ENCODE assay signal across 1 cellular context in the genomic region with DNA sequence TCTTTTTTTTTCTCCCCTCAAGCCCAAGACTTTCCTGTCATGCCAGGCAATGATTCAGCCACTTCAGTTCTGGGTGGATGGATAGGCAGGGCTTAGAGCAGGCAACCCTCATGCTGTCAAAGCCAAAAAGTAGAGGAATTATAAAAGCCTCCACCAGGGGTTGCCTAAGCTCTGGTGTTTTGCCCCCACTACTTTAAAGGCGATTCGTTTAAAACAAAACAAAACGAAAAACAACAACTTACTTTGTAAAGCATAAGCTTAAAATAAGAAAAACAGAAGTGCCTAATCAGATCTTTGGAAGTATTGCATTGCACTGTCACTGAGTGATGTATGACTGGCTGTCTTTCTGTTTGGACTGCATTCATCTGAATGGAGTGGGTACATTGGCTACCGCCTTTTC.
TF ChIP-seq lines count a peak whose summit lies in the region.

No MANE protein-coding gene starts in this region.

TF ChIP-seq in HepG2, 621 proteins besides CTCF, POLR2A, EP300 and RAD21:
- TF ChIP-seq IRX3 (CRISPR knock-in tag; IDR thresholded peaks at IDR 0.05; ENCODE audit: borderline replicate concordance, low read depth), result no peak
- TF ChIP-seq, protein P1, sequence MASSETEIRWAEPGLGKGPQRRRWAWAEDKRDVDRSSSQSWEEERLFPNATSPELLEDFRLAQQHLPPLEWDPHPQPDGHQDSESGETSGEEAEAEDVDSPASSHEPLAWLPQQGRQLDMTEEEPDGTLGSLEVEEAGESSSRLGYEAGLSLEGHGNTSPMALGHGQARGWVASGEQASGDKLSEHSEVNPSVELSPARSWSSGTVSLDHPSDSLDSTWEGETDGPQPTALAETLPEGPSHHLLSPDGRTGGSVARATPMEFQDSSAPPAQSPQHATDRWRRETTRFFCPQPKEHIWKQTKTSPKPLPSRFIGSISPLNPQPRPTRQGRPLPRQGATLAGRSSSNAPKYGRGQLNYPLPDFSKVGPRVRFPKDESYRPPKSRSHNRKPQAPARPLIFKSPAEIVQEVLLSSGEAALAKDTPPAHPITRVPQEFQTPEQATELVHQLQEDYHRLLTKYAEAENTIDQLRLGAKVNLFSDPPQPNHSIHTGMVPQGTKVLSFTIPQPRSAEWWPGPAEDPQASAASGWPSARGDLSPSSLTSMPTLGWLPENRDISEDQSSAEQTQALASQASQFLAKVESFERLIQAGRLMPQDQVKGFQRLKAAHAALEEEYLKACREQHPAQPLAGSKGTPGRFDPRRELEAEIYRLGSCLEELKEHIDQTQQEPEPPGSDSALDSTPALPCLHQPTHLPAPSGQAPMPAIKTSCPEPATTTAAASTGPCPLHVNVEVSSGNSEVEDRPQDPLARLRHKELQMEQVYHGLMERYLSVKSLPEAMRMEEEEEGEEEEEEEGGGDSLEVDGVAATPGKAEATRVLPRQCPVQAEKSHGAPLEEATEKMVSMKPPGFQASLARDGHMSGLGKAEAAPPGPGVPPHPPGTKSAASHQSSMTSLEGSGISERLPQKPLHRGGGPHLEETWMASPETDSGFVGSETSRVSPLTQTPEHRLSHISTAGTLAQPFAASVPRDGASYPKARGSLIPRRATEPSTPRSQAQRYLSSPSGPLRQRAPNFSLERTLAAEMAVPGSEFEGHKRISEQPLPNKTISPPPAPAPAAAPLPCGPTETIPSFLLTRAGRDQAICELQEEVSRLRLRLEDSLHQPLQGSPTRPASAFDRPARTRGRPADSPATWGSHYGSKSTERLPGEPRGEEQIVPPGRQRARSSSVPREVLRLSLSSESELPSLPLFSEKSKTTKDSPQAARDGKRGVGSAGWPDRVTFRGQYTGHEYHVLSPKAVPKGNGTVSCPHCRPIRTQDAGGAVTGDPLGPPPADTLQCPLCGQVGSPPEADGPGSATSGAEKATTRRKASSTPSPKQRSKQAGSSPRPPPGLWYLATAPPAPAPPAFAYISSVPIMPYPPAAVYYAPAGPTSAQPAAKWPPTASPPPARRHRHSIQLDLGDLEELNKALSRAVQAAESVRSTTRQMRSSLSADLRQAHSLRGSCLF (CRISPR knock-in tag; IDR thresholded peaks at IDR 0.05; ENCODE audit: borderline replicate concordance), result no peak
- TF ChIP-seq, protein P2, sequence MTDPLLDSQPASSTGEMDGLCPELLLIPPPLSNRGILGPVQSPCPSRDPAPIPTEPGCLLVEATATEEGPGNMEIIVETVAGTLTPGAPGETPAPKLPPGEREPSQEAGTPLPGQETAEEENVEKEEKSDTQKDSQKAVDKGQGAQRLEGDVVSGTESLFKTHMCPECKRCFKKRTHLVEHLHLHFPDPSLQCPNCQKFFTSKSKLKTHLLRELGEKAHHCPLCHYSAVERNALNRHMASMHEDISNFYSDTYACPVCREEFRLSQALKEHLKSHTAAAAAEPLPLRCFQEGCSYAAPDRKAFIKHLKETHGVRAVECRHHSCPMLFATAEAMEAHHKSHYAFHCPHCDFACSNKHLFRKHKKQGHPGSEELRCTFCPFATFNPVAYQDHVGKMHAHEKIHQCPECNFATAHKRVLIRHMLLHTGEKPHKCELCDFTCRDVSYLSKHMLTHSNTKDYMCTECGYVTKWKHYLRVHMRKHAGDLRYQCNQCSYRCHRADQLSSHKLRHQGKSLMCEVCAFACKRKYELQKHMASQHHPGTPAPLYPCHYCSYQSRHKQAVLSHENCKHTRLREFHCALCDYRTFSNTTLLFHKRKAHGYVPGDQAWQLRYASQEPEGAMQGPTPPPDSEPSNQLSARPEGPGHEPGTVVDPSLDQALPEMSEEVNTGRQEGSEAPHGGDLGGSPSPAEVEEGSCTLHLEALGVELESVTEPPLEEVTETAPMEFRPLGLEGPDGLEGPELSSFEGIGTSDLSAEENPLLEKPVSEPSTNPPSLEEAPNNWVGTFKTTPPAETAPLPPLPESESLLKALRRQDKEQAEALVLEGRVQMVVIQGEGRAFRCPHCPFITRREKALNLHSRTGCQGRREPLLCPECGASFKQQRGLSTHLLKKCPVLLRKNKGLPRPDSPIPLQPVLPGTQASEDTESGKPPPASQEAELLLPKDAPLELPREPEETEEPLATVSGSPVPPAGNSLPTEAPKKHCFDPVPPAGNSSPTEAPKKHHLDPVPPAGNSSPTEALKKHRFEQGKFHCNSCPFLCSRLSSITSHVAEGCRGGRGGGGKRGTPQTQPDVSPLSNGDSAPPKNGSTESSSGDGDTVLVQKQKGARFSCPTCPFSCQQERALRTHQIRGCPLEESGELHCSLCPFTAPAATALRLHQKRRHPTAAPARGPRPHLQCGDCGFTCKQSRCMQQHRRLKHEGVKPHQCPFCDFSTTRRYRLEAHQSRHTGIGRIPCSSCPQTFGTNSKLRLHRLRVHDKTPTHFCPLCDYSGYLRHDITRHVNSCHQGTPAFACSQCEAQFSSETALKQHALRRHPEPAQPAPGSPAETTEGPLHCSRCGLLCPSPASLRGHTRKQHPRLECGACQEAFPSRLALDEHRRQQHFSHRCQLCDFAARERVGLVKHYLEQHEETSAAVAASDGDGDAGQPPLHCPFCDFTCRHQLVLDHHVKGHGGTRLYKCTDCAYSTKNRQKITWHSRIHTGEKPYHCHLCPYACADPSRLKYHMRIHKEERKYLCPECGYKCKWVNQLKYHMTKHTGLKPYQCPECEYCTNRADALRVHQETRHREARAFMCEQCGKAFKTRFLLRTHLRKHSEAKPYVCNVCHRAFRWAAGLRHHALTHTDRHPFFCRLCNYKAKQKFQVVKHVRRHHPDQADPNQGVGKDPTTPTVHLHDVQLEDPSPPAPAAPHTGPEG (CRISPR knock-in tag; IDR thresholded peaks at IDR 0.05), result no peak
- no peak for TF ChIP-seq FOXA1 (IDR thresholded peaks at IDR 0.05)
- no peak for TF ChIP-seq FOXA1 (CRISPR knock-in tag; IDR thresholded peaks at IDR 0.05)
- TF ChIP-seq ZMYM4 (CRISPR knock-in tag; IDR thresholded peaks at IDR 0.05), result no peak
- TF ChIP-seq, protein P3, sequence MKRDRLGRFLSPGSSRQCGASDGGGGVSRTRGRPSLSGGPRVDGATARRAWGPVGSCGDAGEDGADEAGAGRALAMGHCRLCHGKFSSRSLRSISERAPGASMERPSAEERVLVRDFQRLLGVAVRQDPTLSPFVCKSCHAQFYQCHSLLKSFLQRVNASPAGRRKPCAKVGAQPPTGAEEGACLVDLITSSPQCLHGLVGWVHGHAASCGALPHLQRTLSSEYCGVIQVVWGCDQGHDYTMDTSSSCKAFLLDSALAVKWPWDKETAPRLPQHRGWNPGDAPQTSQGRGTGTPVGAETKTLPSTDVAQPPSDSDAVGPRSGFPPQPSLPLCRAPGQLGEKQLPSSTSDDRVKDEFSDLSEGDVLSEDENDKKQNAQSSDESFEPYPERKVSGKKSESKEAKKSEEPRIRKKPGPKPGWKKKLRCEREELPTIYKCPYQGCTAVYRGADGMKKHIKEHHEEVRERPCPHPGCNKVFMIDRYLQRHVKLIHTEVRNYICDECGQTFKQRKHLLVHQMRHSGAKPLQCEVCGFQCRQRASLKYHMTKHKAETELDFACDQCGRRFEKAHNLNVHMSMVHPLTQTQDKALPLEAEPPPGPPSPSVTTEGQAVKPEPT (CRISPR knock-in tag; IDR thresholded peaks at IDR 0.05; ENCODE audit: low read depth), result no peak
- TF ChIP-seq, protein P4, sequence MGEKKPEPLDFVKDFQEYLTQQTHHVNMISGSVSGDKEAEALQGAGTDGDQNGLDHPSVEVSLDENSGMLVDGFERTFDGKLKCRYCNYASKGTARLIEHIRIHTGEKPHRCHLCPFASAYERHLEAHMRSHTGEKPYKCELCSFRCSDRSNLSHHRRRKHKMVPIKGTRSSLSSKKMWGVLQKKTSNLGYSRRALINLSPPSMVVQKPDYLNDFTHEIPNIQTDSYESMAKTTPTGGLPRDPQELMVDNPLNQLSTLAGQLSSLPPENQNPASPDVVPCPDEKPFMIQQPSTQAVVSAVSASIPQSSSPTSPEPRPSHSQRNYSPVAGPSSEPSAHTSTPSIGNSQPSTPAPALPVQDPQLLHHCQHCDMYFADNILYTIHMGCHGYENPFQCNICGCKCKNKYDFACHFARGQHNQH (CRISPR knock-in tag; IDR thresholded peaks at IDR 0.05), result no peak
- TF ChIP-seq, protein P5, sequence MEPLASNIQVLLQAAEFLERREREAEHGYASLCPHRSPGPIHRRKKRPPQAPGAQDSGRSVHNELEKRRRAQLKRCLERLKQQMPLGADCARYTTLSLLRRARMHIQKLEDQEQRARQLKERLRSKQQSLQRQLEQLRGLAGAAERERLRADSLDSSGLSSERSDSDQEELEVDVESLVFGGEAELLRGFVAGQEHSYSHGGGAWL (CRISPR knock-in tag; IDR thresholded peaks at IDR 0.05), result no peak
- no peak for TF ChIP-seq DNMT3B (CRISPR knock-in tag; conservative IDR thresholded peaks at IDR 0.05)
- no peak for TF ChIP-seq MYNN (CRISPR knock-in tag; IDR thresholded peaks at IDR 0.05; ENCODE audit: low read depth)
- TF ChIP-seq MTF1 (CRISPR knock-in tag; IDR thresholded peaks at IDR 0.05), result no peak
- TF ChIP-seq MTA1 (CRISPR knock-in tag; IDR thresholded peaks at IDR 0.05; ENCODE audit: borderline replicate concordance), result no peak
TF ChIP-seq in HepG2: peak in this region for 0.
